19 cellular contexts compared by ENCODE assay signal in genomic region chr2:2187196-2187595, GRCh38.
DNase-seq lines count a peak whose midpoint lies in the region; ATAC-seq, FAIRE-seq and TF ChIP-seq lines count a peak whose summit lies in the region.
"Had no signal": no experiment of that assay in that cellular context is flagged by ENCODE, and none has a peak within 500 bp of the region (broad histone marks: within the 10 kb centered on the region; RNA-seq: fewer than 3 reads in every experiment).

No MANE protein-coding gene starts in this region.

- POLR2A ChIA-PET in H1 (lab: Charles Lee; ENCODE audit: partially characterized antibody): no interaction called here

- no peaks in the 10 kb centered on the region for H3K9me3 Mint-ChIP-seq in endothelial cell (ENCODE audit: unreplicated experiment)
- H3K9me3 Mint-ChIP-seq: activated naive CD4-positive, alpha-beta T cell treated with anti-CD3 and anti-CD28 coated beads for 36 hours; activated T-cell treated with anti-CD3 and anti-CD28 coated beads, Interleukin-2, amount 50 U/mL, for 72 hours; nephron had no signal

- CTCF ChIA-PET in H1 (lab: Charles Lee; ENCODE audit: partially characterized antibody): no interaction called here

- WGBS in H1 (ENCODE audit: extremely low coverage in 1 of 2, insufficient coverage in 1 of 2, insufficient read length in 1 of 2, insufficient replicate concordance in 2 of 2, low coverage in 1 of 2, low lambda C conversion rate in 2 of 2, missing lambda C conversion rate in 1 of 2), 2 experiments: 95% methylated on average over 14 of the region's 14 CpGs; no CpG with 5 or more reads in 1 of the 2 experiments

- H4K91ac ChIP-seq in H1 (replicated peaks; ENCODE audit: insufficient read length, low read length): no peak overlapping the region

- H2BK120ac ChIP-seq in H1 (replicated peaks; ENCODE audit: low read depth, low read length): no peak overlapping the region

- H2AK5ac ChIP-seq in H1 (ENCODE audit: low read depth, low read length): no peak overlapping the region

- ATAC-seq in HG03045 (IDR thresholded peaks at IDR 0.05; ENCODE audit: unreplicated experiment) (no peak), GM18505 (IDR thresholded peaks at IDR 0.05; ENCODE audit: unreplicated experiment) (no peak), GM18907 (IDR thresholded peaks at IDR 0.05; ENCODE audit: unreplicated experiment) (no peak)
- ATAC-seq: activated CD4-positive, alpha-beta T cell treated with anti-CD3 and anti-CD28 coated beads for 36 hours; activated T-cell treated with anti-CD3 and anti-CD28 coated beads, Interleukin-2, amount 50 U/mL, for 72 hours; foreskin keratinocyte; Panc1 had no signal

- H2BK15ac ChIP-seq in H1 (ENCODE audit: low read length): no peak overlapping the region

- no peak overlapping the region for H3K18ac ChIP-seq in H1 (ENCODE audit: extremely low read depth, low read length)

- no peak overlapping the region for H3K14ac ChIP-seq in H1 (ENCODE audit: insufficient read length)

- TF ChIP-seq POLR2A in H1 (IDR thresholded peaks at IDR 0.05; ENCODE audit: control extremely low read depth in 1 of 2, low read depth in 2 of 2, low read length in 2 of 2): no peak
- TF ChIP-seq POLR2A in GM18505 (IDR thresholded peaks at IDR 0.05; ENCODE audit: borderline replicate concordance, extremely low read depth, insufficient read depth, insufficient read length): no peak

- no peaks in the 10 kb centered on the region; the same call in 1 of the 2 replicates for H3K23me2 ChIP-seq in H1 (ENCODE audit: low read depth, low read length)

- no peak overlapping the region for H3K4me2 ChIP-seq in H1 (ENCODE audit: insufficient read depth in 1 of 2, low read depth in 2 of 2, low read length in 2 of 2)
- H3K4me2 ChIP-seq: BLaER1 treated with 17β-estradiol and CSF1 and Interleukin-3, amounts not matched to agents 10 nM and 100 nM had no signal

- H3K27me3 Mint-ChIP-seq in endothelial cell (ENCODE audit: unreplicated experiment): peaks cover 6% of the 10 kb centered on the region

- H3K27ac Mint-ChIP-seq in endothelial cell (ENCODE audit: unreplicated experiment): no peak overlapping the region
- H3K27ac Mint-ChIP-seq: activated CD4-positive, alpha-beta T cell treated with anti-CD3 and anti-CD28 coated beads for 36 hours; activated naive CD4-positive, alpha-beta T cell treated with anti-CD3 and anti-CD28 coated beads for 36 hours; activated T-cell treated with anti-CD3 and anti-CD28 coated beads, Interleukin-2, amount 50 U/mL, for 72 hours; nephron had no signal

- no peaks in the 10 kb centered on the region for H3K27me3 ChIP-seq in H1 (replicated peaks in 1 of 4; ENCODE audit: control insufficient read depth in 3 of 4, extremely low read depth in 1 of 4, insufficient read depth in 3 of 4, low read length in 3 of 4)
- H3K27me3 ChIP-seq: BLaER1 treated with 17β-estradiol and CSF1 and Interleukin-3, amounts not matched to agents 10 nM and 100 nM; foreskin keratinocyte had no signal

- H3K79me1 ChIP-seq in H1 (ENCODE audit: low read depth, low read length): no peaks in the 10 kb centered on the region

- no peaks in the 10 kb centered on the region; a peak in 1 of 7 replicates for H3K4me1 ChIP-seq in H1 (replicated peaks in 1 of 4; ENCODE audit: control insufficient read depth in 3 of 4, insufficient read depth in 4 of 4, low read length in 3 of 4)
- H3K4me1 ChIP-seq: foreskin keratinocyte had no signal

- H2BK20ac ChIP-seq in H1 (ENCODE audit: low read length): no peak overlapping the region

- no peak overlapping the region for H3K4me3 ChIP-seq in H1 (ENCODE audit: extremely low read depth in 1 of 4, insufficient read depth in 2 of 4, low read depth in 3 of 4, low read length in 4 of 4)
- H3K4me3 ChIP-seq: BLaER1 treated with 17β-estradiol and CSF1 and Interleukin-3, amounts not matched to agents 10 nM and 100 nM; GM23248 had no signal

- no peak overlapping the region; the same call in 1 of the 2 replicates for H4K8ac ChIP-seq in H1 (ENCODE audit: extremely low read depth, insufficient read depth, low read length)

- no peaks in the 10 kb centered on the region for H3K9me3 ChIP-seq in H1 (ENCODE audit: insufficient read depth in 2 of 2, low read depth in 1 of 2, low read length in 1 of 2)

- no peak overlapping the region for H3K56ac ChIP-seq in H1 (replicated peaks; ENCODE audit: insufficient read length, low read depth, low read length)

- in situ Hi-C loops in G401 (cut with HindIII; ENCODE audit: low sequenced_read_pairs): no loop called here

- H3K36me3 ChIP-seq in H1 (ENCODE audit: control insufficient read depth in 2 of 4, insufficient read depth in 4 of 4, low read length in 3 of 4): no peaks in the 10 kb centered on the region; a peak in 1 of 8 replicates
- H3K36me3 ChIP-seq: BLaER1 treated with 17β-estradiol and CSF1 and Interleukin-3, amounts not matched to agents 10 nM and 100 nM had no signal

- no peak overlapping the region for H4K5ac ChIP-seq in H1 (ENCODE audit: insufficient read length, low read depth, low read length)

- no peak overlapping the region for H3K23ac ChIP-seq in H1 (ENCODE audit: insufficient read length)

- no peak overlapping the region for H3K27ac ChIP-seq in H1 (ENCODE audit: low read depth, low read length)
- H3K27ac ChIP-seq: BLaER1 treated with 17β-estradiol and CSF1 and Interleukin-3, amounts not matched to agents 10 nM and 100 nM; foreskin keratinocyte; GM23248 had no signal

- H3K4me3 Mint-ChIP-seq in endothelial cell (ENCODE audit: unreplicated experiment): no peak overlapping the region
- H3K4me3 Mint-ChIP-seq: activated CD4-positive, alpha-beta T cell treated with anti-CD3 and anti-CD28 coated beads for 36 hours; activated naive CD4-positive, alpha-beta T cell treated with anti-CD3 and anti-CD28 coated beads for 36 hours; activated T-cell treated with anti-CD3 and anti-CD28 coated beads, Interleukin-2, amount 50 U/mL, for 72 hours; nephron had no signal

- no peak overlapping the region for H2BK12ac ChIP-seq in H1 (ENCODE audit: low read depth, low read length)

- no peaks in the 10 kb centered on the region for H3K79me2 ChIP-seq in H1 (ENCODE audit: control insufficient read depth in 1 of 2, insufficient read depth in 2 of 2, low read length in 2 of 2)

- H2AFZ ChIP-seq in H1 (ENCODE audit: low read length): 0 out of 2 replicates have a peak overlapping the region, but pooled peaks have one; percentile 17
- H2AFZ ChIP-seq: GM23248 had no signal

- DNase-seq in G401 (ENCODE audit: low spot score) (peak; percentile 76), NCI-H146 (lab: John Stamatoyannopoulos, UW) (peak; percentile 82), NCI-H345 (lab: John Stamatoyannopoulos, UW) (peak; percentile 79), H1 (ENCODE audit: low read depth in 1 of 2, low spot score in 2 of 2) (no peak), endothelial cell (ENCODE audit: low spot score) (no peak)
- DNase-seq: ACHN; activated CD4-positive, alpha-beta T cell treated with anti-CD3 and anti-CD28 coated beads for 36 hours; activated naive CD4-positive, alpha-beta T cell treated with anti-CD3 and anti-CD28 coated beads for 36 hours; activated T-cell treated with anti-CD3 and anti-CD28 coated beads, Interleukin-2, amount 50 U/mL, for 72 hours; central memory CD4-positive, alpha-beta T cell; foreskin keratinocyte; GM23248 had no signal

- TF ChIP-seq CTCF in H1 (IDR thresholded peaks at IDR 0.05; ENCODE audit: control extremely low read depth in 1 of 3, insufficient read depth in 1 of 3, low read depth in 1 of 3, low read length in 3 of 3) (no peak), endothelial cell (IDR thresholded peaks at IDR 0.05; ENCODE audit: unreplicated experiment) (no peak)

- H4K20me1 ChIP-seq in H1 (replicated peaks in 1 of 2; ENCODE audit: control insufficient read depth in 1 of 2, insufficient read depth in 2 of 2, low read length in 2 of 2): no peaks in the 10 kb centered on the region
- H4K20me1 ChIP-seq: BLaER1 treated with 17β-estradiol and CSF1 and Interleukin-3, amounts not matched to agents 10 nM and 100 nM had no signal

- no peaks in the 10 kb centered on the region for H3K36me3 Mint-ChIP-seq in endothelial cell (ENCODE audit: low read depth, unreplicated experiment)

- TF ChIP-seq RAD21 in H1 (IDR thresholded peaks at IDR 0.05 in 1 of 2, conservative IDR thresholded peaks at IDR 0.05 in 1 of 2; ENCODE audit: low read depth in 2 of 2, low read length in 2 of 2): no peak

- H3K9ac ChIP-seq in H1 (replicated peaks in 1 of 4; ENCODE audit: extremely low read depth in 1 of 4, low read depth in 3 of 4, low read length in 3 of 4): no peak overlapping the region
- H3K9ac ChIP-seq: BLaER1 treated with 17β-estradiol and CSF1 and Interleukin-3, amounts not matched to agents 10 nM and 100 nM; GM23248 had no signal

- no peak overlapping the region for H3K4ac ChIP-seq in H1 (replicated peaks; ENCODE audit: insufficient read length, low read depth, low read length)

- TF ChIP-seq EP300 in H1 (IDR thresholded peaks at IDR 0.05; ENCODE audit: borderline replicate concordance in 1 of 2, low read depth in 2 of 2, low read length in 2 of 2): no peak

- H2BK5ac ChIP-seq in H1 (ENCODE audit: low read depth, low read length): no peak overlapping the region

- peaks cover 16% of the 10 kb centered on the region for H3K4me1 Mint-ChIP-seq in endothelial cell (ENCODE audit: unreplicated experiment)
- H3K4me1 Mint-ChIP-seq: activated CD4-positive, alpha-beta T cell treated with anti-CD3 and anti-CD28 coated beads for 36 hours had no signal

- FAIRE-seq in H1 (lab: Jason Lieb, UNC): no peak
- FAIRE-seq: urothelium cell line had no signal

TF ChIP-seq in H1, 55 proteins besides CTCF, POLR2A, EP300 and RAD21:
- no peak for TF ChIP-seq POU5F1 (IDR thresholded peaks at IDR 0.05; ENCODE audit: low read depth, low read length)

Comparison
In these comparisons a context has a peak if more than half of its experiments do, and no peak if none do; other contexts are left out.
1. DNase-seq: peak in G401 (single experiment), NCI-H146 (single experiment) and NCI-H345 (single experiment); none in H1 (0 of 2) and endothelial cell (single experiment).